22 cellular contexts compared by ENCODE assay signal in the genomic region with DNA sequence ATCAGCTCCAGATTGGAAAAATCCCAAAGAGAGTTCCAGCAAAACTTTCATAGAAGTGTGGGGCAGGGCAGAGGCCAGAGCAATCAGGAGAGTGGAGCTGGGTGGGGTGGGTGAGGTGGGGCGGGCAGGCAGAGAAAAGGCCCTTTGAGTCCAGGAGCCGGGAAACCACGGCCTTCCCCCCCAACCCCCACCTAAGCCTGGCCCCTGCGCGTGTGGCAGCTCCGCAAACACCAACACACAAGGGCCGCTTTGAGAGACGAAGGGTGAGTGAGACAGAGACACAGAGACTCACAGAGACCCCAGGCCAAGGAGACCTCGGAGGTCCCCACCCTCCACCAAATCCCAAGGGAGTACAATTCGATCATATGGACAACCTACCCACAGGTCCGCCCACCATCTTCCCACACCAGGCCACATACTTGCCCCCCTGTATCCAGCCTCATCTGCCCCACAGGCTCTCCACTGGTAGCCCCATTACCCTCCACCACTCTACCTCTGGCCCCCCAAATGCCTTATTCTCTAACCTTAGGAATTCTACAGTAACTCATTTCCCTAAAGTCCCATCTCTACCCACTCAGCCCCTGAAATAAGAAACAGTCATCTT.
"Had no signal": no experiment of that assay in that cellular context is flagged by ENCODE, and none has a peak within 500 bp of the region (broad histone marks: within the 10 kb centered on the region; RNA-seq: fewer than 3 reads in every experiment).

No MANE protein-coding gene starts in this region.

- H3K4me3 ChIP-seq: left lung, sigmoid colon, smooth muscle cell, thyroid gland had no signal

- H3K4me3 Mint-ChIP-seq: activated CD4-positive, alpha-beta memory T cell treated with anti-CD3 and anti-CD28 coated beads for 36 hours; activated naive CD4-positive, alpha-beta T cell treated with anti-CD3 and anti-CD28 coated beads, Interleukin-2, amount 10 ng/mL, durations not matched to agents 7 days and 5 days; activated T-cell treated with anti-CD3 and anti-CD28 coated beads, Interleukin-2, amount 50 U/mL, for 72 hours; dendritic cell treated with granulocyte-macrophage colony-stimulating factor and Interleukin-4, amounts not matched to agents 40 ng/mL and 50 ng/mL, for 4 days had no signal

- DNase-seq: activated CD4-positive, alpha-beta memory T cell treated with anti-CD3 and anti-CD28 coated beads for 36 hours; activated CD4-positive, alpha-beta T cell treated with anti-CD3 and anti-CD28 coated beads for 48 hours; activated CD4-positive, CD25-positive, alpha-beta regulatory T cell; activated effector memory CD4-positive, alpha-beta T cell treated with Interleukin-2 at 50 U/mL for 16 hours; activated naive CD4-positive, alpha-beta T cell treated with anti-CD3 and anti-CD28 coated beads, Interleukin-2, amount 10 ng/mL, durations not matched to agents 7 days and 5 days; activated T-cell treated with anti-CD3 and anti-CD28 coated beads, Interleukin-2, amount 50 U/mL, for 72 hours; effector CD4-positive, alpha-beta T cell; foreskin keratinocyte; immature natural killer cell; kidney glomerular epithelial cell; naive thymus-derived CD4-positive, alpha-beta T cell; sigmoid colon; stimulated activated CD4-positive, alpha-beta T cell treated with anti-CD3 and anti-CD28 coated beads, Interleukin-15, amount 100 ng/mL, for 24 hours; stimulated activated CD8-positive, alpha-beta memory T cell treated with anti-CD3 and anti-CD28 coated beads, Interleukin-4, amount 100 ng/mL, for 48 hours; stimulated activated naive CD4-positive, alpha-beta T cell; T-helper 17 cell had no signal

- H3K9me3 Mint-ChIP-seq: activated CD4-positive, alpha-beta memory T cell treated with anti-CD3 and anti-CD28 coated beads for 36 hours; activated naive CD4-positive, alpha-beta T cell treated with anti-CD3 and anti-CD28 coated beads, Interleukin-2, amount 10 ng/mL, durations not matched to agents 7 days and 5 days; activated T-cell treated with anti-CD3 and anti-CD28 coated beads, Interleukin-2, amount 50 U/mL, for 72 hours; brain; dendritic cell treated with granulocyte-macrophage colony-stimulating factor and Interleukin-4, amounts not matched to agents 40 ng/mL and 50 ng/mL, for 4 days had no signal

- H3K27me3 ChIP-seq: thyroid gland had no signal

- ATAC-seq: activated T-cell treated with anti-CD3 and anti-CD28 coated beads, Interleukin-2, amount 50 U/mL, for 72 hours; foreskin keratinocyte; left lung; naive thymus-derived CD4-positive, alpha-beta T cell; T-helper 17 cell had no signal

- H3K9me3 ChIP-seq: left lung, neutrophil, sigmoid colon, thyroid gland had no signal

- H3K27ac ChIP-seq: foreskin keratinocyte, left lung, neutrophil, sigmoid colon had no signal

- H3K27ac Mint-ChIP-seq: activated CD4-positive, alpha-beta memory T cell treated with anti-CD3 and anti-CD28 coated beads for 36 hours; activated naive CD4-positive, alpha-beta T cell treated with anti-CD3 and anti-CD28 coated beads, Interleukin-2, amount 10 ng/mL, durations not matched to agents 7 days and 5 days; activated T-cell treated with anti-CD3 and anti-CD28 coated beads, Interleukin-2, amount 50 U/mL, for 72 hours; dendritic cell treated with granulocyte-macrophage colony-stimulating factor and Interleukin-4, amounts not matched to agents 40 ng/mL and 50 ng/mL, for 4 days; immature natural killer cell; T-helper 17 cell had no signal

- H3K4me1 ChIP-seq: foreskin keratinocyte had no signal
